Comparison of ENCODE assay signal across 36 cellular contexts in genomic region chr2:219636941-219637841, GRCh38. TPM values are rescaled to one million over a fixed set of nuclear protein-coding genes. Genes with fewer than 3 reads are reported as not detected.
A peak's percentile ranks its signal among the peaks of the same experiment; 100 is the strongest.
DNase-seq lines count a peak whose midpoint lies in the region; ATAC-seq, FAIRE-seq and TF ChIP-seq lines count a peak whose summit lies in the region.
"Had no signal": no experiment of that assay in that cellular context is flagged by ENCODE, and none has a peak within 500 bp of the region (broad histone marks: within the 10 kb centered on the region; RNA-seq: fewer than 3 reads in every experiment).

No MANE protein-coding gene starts in this region.

- DNase-seq in HepG2 (ENCODE audit: low spot score): no peak
- no peak for DNase-seq in right lobe of liver
- peak; percentile 4 for DNase-seq in HuH-7 (ENCODE audit: low spot score)
- DNase-seq in hepatic stellate cell (ENCODE audit: low spot score): peak; percentile 4
- no peak for DNase-seq in DMS79 treated with DMSO at 0.1 percent for 48 hours (lab: John Stamatoyannopoulos, UW)
- DNase-seq in Kasumi-1 (lab: John Stamatoyannopoulos, UW): no peak
- no peak for DNase-seq in Karpas-422
- DNase-seq: activated CD4-positive, alpha-beta memory T cell treated with anti-CD3 and anti-CD28 coated beads for 36 hours; activated CD8-positive, alpha-beta memory T cell treated with anti-CD3 and anti-CD28 coated beads, Interleukin-2, amount 50 U/mL, for 4 hours; activated naive CD4-positive, alpha-beta T cell treated with anti-CD3 and anti-CD28 coated beads for 36 hours; amniotic stem cell; brain microvascular endothelial cell; DMS153; dorsolateral prefrontal cortex; GM23248; HFFc6; immature natural killer cell; KG1; mesenchymal stem cell; MM.1S; NCI-H1105 treated with DMSO at 0.1 percent for 48 hours; NCI-H187 treated with DMSO at 0.1 percent for 48 hours; NCI-H2171 treated with DMSO at 0.1 percent for 48 hours; NCI-H524 treated with DMSO at 0.1 percent for 48 hours; OCI-M1; pancreas; retina; stimulated activated naive CD8-positive, alpha-beta T cell treated with anti-CD3 and anti-CD28 coated beads, Interleukin-15, amount 100 ng/mL, for 72 hours; T-helper 17 cell had no signal

- no peak overlapping the region for H3K9ac ChIP-seq in HepG2 (ENCODE audit: insufficient read depth, low read depth, low read length)
- no peak overlapping the region for H3K9ac ChIP-seq in Karpas-422 (ENCODE audit: low read length)
- H3K9ac ChIP-seq: BLaER1, GM23248 had no signal

- in situ Hi-C loops in HepG2 (cut with HindIII; ENCODE audit: extremely low pct_ligation_motif_present, low pct_unique_long_range_greater_than_20kb): no loop called here

- H3K27ac ChIP-seq in HepG2 (ENCODE audit: extremely low read length, insufficient read depth, low read length) (no peak overlapping the region), right lobe of liver (no peak overlapping the region), Karpas-422 (ENCODE audit: low read length) (no peak overlapping the region)
- H3K27ac ChIP-seq: BLaER1, brain microvascular endothelial cell, gastroesophageal sphincter, GM23248, pancreas, RWPE1, SK-N-MC, spleen, thoracic aorta had no signal

- no peaks in the 10 kb centered on the region for H3K9me2 ChIP-seq in Karpas-422 (replicated peaks; ENCODE audit: insufficient read depth, low read length)

- CTCF ChIA-PET in HepG2 (lab: Yijun Ruan, JAX; ENCODE audit: low intra/inter-chr PET ratio, low total read pairs): no interaction called here

- POLR2A ChIA-PET in HepG2 (lab: Yijun Ruan, JAX): no interaction called here

- H3K79me2 ChIP-seq in HepG2 (ENCODE audit: insufficient read depth, low read length): no peaks in the 10 kb centered on the region
- H3K79me2 ChIP-seq in Karpas-422 (ENCODE audit: low read length): no peaks in the 10 kb centered on the region

- ATAC-seq in HepG2: no peak
- ATAC-seq in right lobe of liver: no peak
- ATAC-seq: activated CD4-positive, CD25-positive, alpha-beta regulatory T cell treated with anti-CD3 and anti-CD28 coated beads, Interleukin-2, amount 50 U/mL, for 24 hours; gastroesophageal sphincter; pancreas; stimulated activated naive CD8-positive, alpha-beta T cell treated with anti-CD3 and anti-CD28 coated beads, Interleukin-15, amount 100 ng/mL, for 72 hours; T-helper 17 cell had no signal

- H3K4me1 ChIP-seq in HepG2 (ENCODE audit: insufficient read depth, low read length) (no peaks in the 10 kb centered on the region), right lobe of liver (no peaks in the 10 kb centered on the region), Karpas-422 (ENCODE audit: low read length) (peaks cover 12% of the 10 kb centered on the region)
- H3K4me1 ChIP-seq: pancreas had no signal

- H3K9me3 ChIP-seq in HepG2 (ENCODE audit: low read length) (no peaks in the 10 kb centered on the region), right lobe of liver (no peaks in the 10 kb centered on the region), Karpas-422 (ENCODE audit: low read length) (no peaks in the 10 kb centered on the region)
- H3K9me3 ChIP-seq: BLaER1, gastroesophageal sphincter, pancreas, spleen, thoracic aorta had no signal

- no peaks in the 10 kb centered on the region for H3K36me3 ChIP-seq in HepG2 (replicated peaks in 1 of 2; ENCODE audit: control insufficient read depth in 1 of 2, insufficient read depth in 2 of 2, low read length in 2 of 2)
- no peaks in the 10 kb centered on the region for H3K36me3 ChIP-seq in right lobe of liver
- H3K36me3 ChIP-seq in Karpas-422 (ENCODE audit: insufficient read depth, low read length): no peaks in the 10 kb centered on the region
- H3K36me3 ChIP-seq: BLaER1, brain microvascular endothelial cell, pancreas, spleen, thoracic aorta had no signal

- no peak for TF ChIP-seq RAD21 in HepG2 (CRISPR knock-in tag; IDR thresholded peaks at IDR 0.05)

- H3K4me3 ChIP-seq in HepG2 (replicated peaks in 1 of 3; ENCODE audit: insufficient read depth in 1 of 3, low read depth in 2 of 3, low read length in 3 of 3) (no peak overlapping the region), right lobe of liver (no peak overlapping the region), Karpas-422 (ENCODE audit: low read length) (no peak overlapping the region)
- H3K4me3 ChIP-seq: BLaER1, dorsolateral prefrontal cortex, gastroesophageal sphincter, GM23248, pancreas, SK-N-MC, spleen, thoracic aorta had no signal

- no peaks in the 10 kb centered on the region for H4K20me1 ChIP-seq in HepG2 (ENCODE audit: insufficient read depth, low read length)
- 0 out of 2 replicates have a peak, but pooled peaks cover 3% of the 10 kb centered on the region for H4K20me1 ChIP-seq in Karpas-422 (ENCODE audit: insufficient read depth, low read depth, low read length)
- H4K20me1 ChIP-seq: BLaER1 had no signal

- TF ChIP-seq EP300 in HepG2 (IDR thresholded peaks at IDR 0.05; ENCODE audit: low read depth in 2 of 2, low read length in 2 of 2): no peak
- no peak for TF ChIP-seq EP300 in HepG2 (CRISPR knock-in tag; IDR thresholded peaks at IDR 0.05; ENCODE audit: borderline replicate concordance)

- TF ChIP-seq POLR2A in HepG2 (IDR thresholded peaks at IDR 0.05; ENCODE audit: insufficient read depth in 1 of 2, low read depth in 2 of 2, low read length in 2 of 2) (no peak), right lobe of liver (IDR thresholded peaks at IDR 0.05) (no peak)

- FAIRE-seq in HepG2 (lab: Jason Lieb, UNC): peak; percentile 67
- FAIRE-seq: pancreas had no signal

- no peak for TF ChIP-seq CTCF in HepG2 (CRISPR knock-in tag; IDR thresholded peaks at IDR 0.05)
- no peak for TF ChIP-seq CTCF in right lobe of liver (IDR thresholded peaks at IDR 0.05)

- BruUV-seq in HepG2 (replicated peaks; lab: Mats Ljungman, UMichigan): no TSS peak

- H3K4me2 ChIP-seq in HepG2 (ENCODE audit: low read depth, low read length) (no peak overlapping the region), Karpas-422 (ENCODE audit: low read depth, low read length, poor library complexity, severe bottlenecking) (no peak overlapping the region)

- intact Hi-C loops in HepG2 (cut with micrococcal nuclease; ENCODE audit: unreplicated experiment) (no loop called here), right lobe of liver (cut with DNase I) (no loop called here)

- H3K27me3 ChIP-seq in HepG2 (ENCODE audit: control insufficient read depth in 1 of 2, insufficient read depth in 2 of 2, low read length in 2 of 2) (peaks cover 28 to 92% of the 10 kb centered on the region in 2 experiments), right lobe of liver (no peaks in the 10 kb centered on the region), Karpas-422 (ENCODE audit: low read length) (no peaks in the 10 kb centered on the region)
- H3K27me3 ChIP-seq: BLaER1, brain microvascular endothelial cell, dorsolateral prefrontal cortex, gastroesophageal sphincter, pancreas had no signal

- WGBS in HepG2 (ENCODE audit: low lambda C conversion rate): 10% methylated on average over 11 of the region's 13 CpGs
- WGBS in right lobe of liver (ENCODE audit: insufficient coverage, low coverage, low lambda C conversion rate, missing lambda C conversion rate): 44% methylated on average over 2 of the region's 13 CpGs

- H2AFZ ChIP-seq in HepG2 (ENCODE audit: low read length) (no peak overlapping the region), Karpas-422 (ENCODE audit: low read length) (no peak overlapping the region)
- H2AFZ ChIP-seq: GM23248 had no signal

RNA-seq across cellular contexts. Expression of gene SLC4A3, which starts 9.8 kb away (rescaled TPM):
- total RNA-seq in HepG2 (2016; rRNA removed; fragmentation: Illumina TruSeq; extraction: Trizol) (0.10 and 0.18 TPM in 2 replicates), right lobe of liver (under 1 TPM in 5 of 6 experiments, not detected in 1; 0.14 to 0.42 (median 0.27) TPM)
- not detected in 2 replicates for total RNA-seq in HepG2 (2016; cell fraction: cytosol; rRNA removed; fragmentation: Illumina TruSeq; extraction: Trizol; ENCODE audit: low read depth)
- total RNA-seq in HepG2 (2016; cell fraction: insoluble cytoplasmic fraction; rRNA removed; fragmentation: Illumina TruSeq; extraction: Trizol): 0.13 and 0.22 TPM in 2 replicates
- total RNA-seq in HepG2 (2016; cell fraction: membrane; rRNA removed; fragmentation: Illumina TruSeq; extraction: Trizol): not detected in 2 replicates
- 0.22 and 0.53 TPM in 2 replicates for total RNA-seq in HepG2 (2016; cell fraction: nucleus; rRNA removed; fragmentation: Illumina TruSeq; extraction: Trizol)
- 0.95 and 1.2 TPM in 2 replicates for polyA plus RNA-seq in HepG2 (2011; rRNA removed)
- polyA plus RNA-seq in HepG2 (2011; cell fraction: cytosol; rRNA removed): 0.55 and 0.62 TPM in 2 replicates
- 10.4 and 15.1 TPM in 2 replicates for polyA plus RNA-seq in HepG2 (2011; cell fraction: nucleus; rRNA removed)
- polyA plus RNA-seq in HepG2 (2012): 0.32 and 0.75 TPM in 2 replicates
- 0.05 TPM in 1 of 2 replicates, not detected in the other for polyA plus RNA-seq in HepG2 (2016; cell fraction: cytosol; fragmentation: Illumina TruSeq; extraction: Trizol; ENCODE audit: low read depth)
- polyA plus RNA-seq in HepG2 (2016; cell fraction: insoluble cytoplasmic fraction; fragmentation: Illumina TruSeq; extraction: Trizol; ENCODE audit: low read depth): 0.17 TPM in 1 of 2 replicates, not detected in the other
- polyA plus RNA-seq in HepG2 (2016; cell fraction: membrane; fragmentation: Illumina TruSeq; extraction: Trizol; ENCODE audit: low read depth): 0.13 TPM in 1 of 2 replicates, not detected in the other
- polyA plus RNA-seq in HepG2 (2016; cell fraction: nucleus; fragmentation: Illumina TruSeq; extraction: Trizol; ENCODE audit: insufficient read depth, low read depth): 0.52 and 0.57 TPM in 2 replicates
- polyA minus RNA-seq in HepG2 (2011; rRNA and poly(A)+ RNA removed; ENCODE audit: low replicate concordance): 1.2 TPM in 1 of 2 replicates, not detected in the other
- polyA minus RNA-seq in HepG2 (2011; cell fraction: cytosol; rRNA and poly(A)+ RNA removed): 0.70 TPM in 1 of 2 replicates, not detected in the other
- polyA minus RNA-seq in HepG2 (2011; cell fraction: nucleus; rRNA and poly(A)+ RNA removed): 2.1 and 2.6 TPM in 2 replicates
- not detected in 2 replicates for total RNA-seq in Karpas-422 (2014; rRNA removed; shearing (Covaris generic); ENCODE audit: low replicate concordance)
- total RNA-seq: activated CD4-positive, alpha-beta memory T cell treated with anti-CD3 and anti-CD28 coated beads for 36 hours; activated naive CD4-positive, alpha-beta T cell treated with anti-CD3 and anti-CD28 coated beads for 36 hours had no signal

RNA-seq across cellular contexts. Expression of gene STK11IP, which starts 39.5 kb away (rescaled TPM):
- total RNA-seq in HepG2 (2016; rRNA removed; fragmentation: Illumina TruSeq; extraction: Trizol) (5.6 and 12.8 TPM in 2 replicates), right lobe of liver (10 to 100 TPM in 1 of 6 experiments, 1 to 10 TPM in 5; 3.6 to 10.8 (median 6.6) TPM)
- total RNA-seq in HepG2 (2016; cell fraction: cytosol; rRNA removed; fragmentation: Illumina TruSeq; extraction: Trizol; ENCODE audit: low read depth): 3.5 and 4.7 TPM in 2 replicates
- 5.0 and 14.2 TPM in 2 replicates for total RNA-seq in HepG2 (2016; cell fraction: insoluble cytoplasmic fraction; rRNA removed; fragmentation: Illumina TruSeq; extraction: Trizol)
- 2.7 and 3.2 TPM in 2 replicates for total RNA-seq in HepG2 (2016; cell fraction: membrane; rRNA removed; fragmentation: Illumina TruSeq; extraction: Trizol)
- 20.7 and 21.9 TPM in 2 replicates for total RNA-seq in HepG2 (2016; cell fraction: nucleus; rRNA removed; fragmentation: Illumina TruSeq; extraction: Trizol)
- 24.0 and 30.2 TPM in 2 replicates for polyA plus RNA-seq in HepG2 (2011; rRNA removed)
- 5.6 and 8.5 TPM in 2 replicates for polyA plus RNA-seq in HepG2 (2011; cell fraction: cytosol; rRNA removed)
- 272 and 337 TPM in 2 replicates for polyA plus RNA-seq in HepG2 (2011; cell fraction: nucleus; rRNA removed)
- polyA plus RNA-seq in HepG2 (2012): 18.1 and 20.5 TPM in 2 replicates
- 0.70 and 0.72 TPM in 2 replicates for polyA plus RNA-seq in HepG2 (2016; cell fraction: cytosol; fragmentation: Illumina TruSeq; extraction: Trizol; ENCODE audit: low read depth)
- 3.7 and 5.6 TPM in 2 replicates for polyA plus RNA-seq in HepG2 (2016; cell fraction: insoluble cytoplasmic fraction; fragmentation: Illumina TruSeq; extraction: Trizol; ENCODE audit: low read depth)
- 1.2 TPM in 2 replicates for polyA plus RNA-seq in HepG2 (2016; cell fraction: membrane; fragmentation: Illumina TruSeq; extraction: Trizol; ENCODE audit: low read depth)
- 44.8 and 52.7 TPM in 2 replicates for polyA plus RNA-seq in HepG2 (2016; cell fraction: nucleus; fragmentation: Illumina TruSeq; extraction: Trizol; ENCODE audit: insufficient read depth, low read depth)
- polyA minus RNA-seq in HepG2 (2011; rRNA and poly(A)+ RNA removed; ENCODE audit: low replicate concordance): 23.0 and 45.7 TPM in 2 replicates
- 8.2 and 10.4 TPM in 2 replicates for polyA minus RNA-seq in HepG2 (2011; cell fraction: cytosol; rRNA and poly(A)+ RNA removed)
- 52.1 and 52.7 TPM in 2 replicates for polyA minus RNA-seq in HepG2 (2011; cell fraction: nucleus; rRNA and poly(A)+ RNA removed)
- total RNA-seq in Karpas-422 (2014; rRNA removed; shearing (Covaris generic); ENCODE audit: low replicate concordance): 19.8 and 24.0 TPM in 2 replicates

Comparison
In these comparisons a context has a peak if more than half of its experiments do, and no peak if none do; other contexts are left out.
1. DNase-seq: peak in HuH-7 (single experiment) and hepatic stellate cell (single experiment); none in HepG2 (single experiment), right lobe of liver (0 of 3), DMS79 treated with DMSO at 0.1 percent for 48 hours (single experiment), Kasumi-1 (0 of 2) and Karpas-422 (single experiment).